15 cellular contexts compared by ENCODE assay signal in genomic region chr6:95094751-95095150, GRCh38.
DNase-seq lines count a peak whose midpoint lies in the region; ATAC-seq and TF ChIP-seq lines count a peak whose summit lies in the region.
"Had no signal": no experiment of that assay in that cellular context is flagged by ENCODE, and none has a peak within 500 bp of the region (broad histone marks: within the 10 kb centered on the region; RNA-seq: fewer than 3 reads in every experiment).

No MANE protein-coding gene starts in this region.

- no peak overlapping the region for H3K27ac Mint-ChIP-seq in stimulated activated effector memory CD8-positive, alpha-beta T cell treated with anti-CD3 and anti-CD28 coated beads, Interleukin-12 subunit alpha, Interleukin-12 subunit beta, amount 100 ng/mL, for 72 hours
- no peak overlapping the region for H3K27ac Mint-ChIP-seq in activated CD4-positive, alpha-beta T cell treated with anti-CD3 and anti-CD28 coated beads, Interleukin-2, amount 10 ng/mL, durations not matched to agents 7 days and 5 days
- H3K27ac Mint-ChIP-seq: activated CD4-positive, alpha-beta T cell treated with anti-CD3 and anti-CD28 coated beads for 36 hours; activated T-helper 2 cell treated with anti-CD3 and anti-CD28 coated beads, Interferon-gamma antibody, Interleukin-2, Interleukin-4, amounts not matched to agents 10 μg/mL and 5 μg/mL and 100 μg/mL, durations not matched to agents 14 hours and 24 hours and 36 hours; stimulated activated memory B cell treated with anti-CD40 and anti-IgM and Interleukin-4, amounts not matched to agents 10 μg/mL and 1 μg/mL and 100 μg/mL, for 72 hours had no signal

- no peak for TF ChIP-seq CTCF in fibroblast of the aortic adventitia (IDR thresholded peaks at IDR 0.05; ENCODE audit: insufficient read depth, low read length)

- DNase-seq in A172 (ENCODE audit: low spot score) (peak; percentile 34), SW 1271 (lab: John Stamatoyannopoulos, UW) (peak; percentile 48 to 79), fibroblast of the aortic adventitia (ENCODE audit: low read depth) (peak; percentile 63), NCI-H187 treated with DMSO at 0.1 percent for 48 hours (lab: John Stamatoyannopoulos, UW) (no peak), cerebellum (ENCODE audit: low spot score) (no peak)
- no peak for DNase-seq in stimulated activated effector memory CD8-positive, alpha-beta T cell treated with anti-CD3 and anti-CD28 coated beads, Interleukin-12 subunit alpha, Interleukin-12 subunit beta, amount 100 ng/mL, for 72 hours (ENCODE audit: low spot score in 2 of 2)
- no peak for DNase-seq in activated CD4-positive, alpha-beta T cell treated with anti-CD3 and anti-CD28 coated beads, Interleukin-2, amount 10 ng/mL, durations not matched to agents 7 days and 5 days
- DNase-seq: activated CD4-positive, alpha-beta T cell treated with anti-CD3 and anti-CD28 coated beads for 36 hours; cerebellar nuclear complex; left ventricle myocardium superior; NCI-H82; uterus had no signal

- no peaks in the 10 kb centered on the region for H3K4me1 Mint-ChIP-seq in stimulated activated effector memory CD8-positive, alpha-beta T cell treated with anti-CD3 and anti-CD28 coated beads, Interleukin-12 subunit alpha, Interleukin-12 subunit beta, amount 100 ng/mL, for 72 hours
- no peaks in the 10 kb centered on the region for H3K4me1 Mint-ChIP-seq in activated CD4-positive, alpha-beta T cell treated with anti-CD3 and anti-CD28 coated beads, Interleukin-2, amount 10 ng/mL, durations not matched to agents 7 days and 5 days
- H3K4me1 Mint-ChIP-seq: activated CD4-positive, alpha-beta T cell treated with anti-CD3 and anti-CD28 coated beads for 36 hours; stimulated activated memory B cell treated with anti-CD40 and anti-IgM and Interleukin-4, amounts not matched to agents 10 μg/mL and 1 μg/mL and 100 μg/mL, for 72 hours had no signal

- H3K27me3 Mint-ChIP-seq in activated CD4-positive, alpha-beta T cell treated with anti-CD3 and anti-CD28 coated beads, Interleukin-2, amount 10 ng/mL, durations not matched to agents 7 days and 5 days, result no peaks in the 10 kb centered on the region
- H3K27me3 Mint-ChIP-seq: activated CD4-positive, alpha-beta T cell treated with anti-CD3 and anti-CD28 coated beads for 36 hours; stimulated activated memory B cell treated with anti-CD40 and anti-IgM and Interleukin-4, amounts not matched to agents 10 μg/mL and 1 μg/mL and 100 μg/mL, for 72 hours had no signal

- POLR2A ChIA-PET in activated CD4-positive, alpha-beta T cell treated with anti-CD3 and anti-CD28 coated beads, Interleukin-2, amount 10 ng/mL, durations not matched to agents 7 days and 5 days (lab: Charles Lee), result no interaction called here

- H3K36me3 Mint-ChIP-seq in stimulated activated effector memory CD8-positive, alpha-beta T cell treated with anti-CD3 and anti-CD28 coated beads, Interleukin-12 subunit alpha, Interleukin-12 subunit beta, amount 100 ng/mL, for 72 hours, result no peaks in the 10 kb centered on the region
- H3K36me3 Mint-ChIP-seq in activated CD4-positive, alpha-beta T cell treated with anti-CD3 and anti-CD28 coated beads, Interleukin-2, amount 10 ng/mL, durations not matched to agents 7 days and 5 days (ENCODE audit: low read depth), result no peaks in the 10 kb centered on the region
- H3K36me3 Mint-ChIP-seq: stimulated activated memory B cell treated with anti-CD40 and anti-IgM and Interleukin-4, amounts not matched to agents 10 μg/mL and 1 μg/mL and 100 μg/mL, for 72 hours had no signal

- CTCF ChIA-PET in activated CD4-positive, alpha-beta T cell treated with anti-CD3 and anti-CD28 coated beads, Interleukin-2, amount 10 ng/mL, durations not matched to agents 7 days and 5 days (lab: Charles Lee), result no interaction called here

- H3K4me3 Mint-ChIP-seq in stimulated activated effector memory CD8-positive, alpha-beta T cell treated with anti-CD3 and anti-CD28 coated beads, Interleukin-12 subunit alpha, Interleukin-12 subunit beta, amount 100 ng/mL, for 72 hours, result no peak overlapping the region
- no peak overlapping the region for H3K4me3 Mint-ChIP-seq in activated CD4-positive, alpha-beta T cell treated with anti-CD3 and anti-CD28 coated beads, Interleukin-2, amount 10 ng/mL, durations not matched to agents 7 days and 5 days
- H3K4me3 Mint-ChIP-seq: activated CD4-positive, alpha-beta T cell treated with anti-CD3 and anti-CD28 coated beads for 36 hours; stimulated activated memory B cell treated with anti-CD40 and anti-IgM and Interleukin-4, amounts not matched to agents 10 μg/mL and 1 μg/mL and 100 μg/mL, for 72 hours had no signal

- ATAC-seq in HG03432 (IDR thresholded peaks at IDR 0.05; ENCODE audit: unreplicated experiment), result peak; percentile 52
- ATAC-seq in stimulated activated effector memory CD8-positive, alpha-beta T cell treated with anti-CD3 and anti-CD28 coated beads, Interleukin-12 subunit alpha, Interleukin-12 subunit beta, amount 100 ng/mL, for 72 hours, result no peak
- ATAC-seq: activated CD4-positive, alpha-beta T cell treated with anti-CD3 and anti-CD28 coated beads for 36 hours; left ventricle myocardium superior; stimulated activated memory B cell treated with anti-CD40 and anti-IgM and Interleukin-4, amounts not matched to agents 10 μg/mL and 1 μg/mL and 100 μg/mL, for 72 hours had no signal

- H3K9me3 Mint-ChIP-seq in stimulated activated effector memory CD8-positive, alpha-beta T cell treated with anti-CD3 and anti-CD28 coated beads, Interleukin-12 subunit alpha, Interleukin-12 subunit beta, amount 100 ng/mL, for 72 hours, result no peaks in the 10 kb centered on the region
- H3K9me3 Mint-ChIP-seq in activated CD4-positive, alpha-beta T cell treated with anti-CD3 and anti-CD28 coated beads, Interleukin-2, amount 10 ng/mL, durations not matched to agents 7 days and 5 days, result no peaks in the 10 kb centered on the region
- H3K9me3 Mint-ChIP-seq: activated T-helper 2 cell treated with anti-CD3 and anti-CD28 coated beads, Interferon-gamma antibody, Interleukin-2, Interleukin-4, amounts not matched to agents 10 μg/mL and 5 μg/mL and 100 μg/mL, durations not matched to agents 14 hours and 24 hours and 36 hours; stimulated activated memory B cell treated with anti-CD40 and anti-IgM and Interleukin-4, amounts not matched to agents 10 μg/mL and 1 μg/mL and 100 μg/mL, for 72 hours had no signal

- H3K4me3 ChIP-seq in fibroblast of the aortic adventitia (ENCODE audit: low read depth, low read length), result no peak overlapping the region
- H3K4me3 ChIP-seq: uterus had no signal

Comparison
In these comparisons a context has a peak if more than half of its experiments do, and no peak if none do; other contexts are left out.
1. DNase-seq: peak in A172 (single experiment), SW 1271 (2 of 2) and fibroblast of the aortic adventitia (single experiment); none in NCI-H187 treated with DMSO at 0.1 percent for 48 hours (single experiment), cerebellum (single experiment), stimulated activated effector memory CD8-positive, alpha-beta T cell treated with anti-CD3 and anti-CD28 coated beads, Interleukin-12 subunit alpha, Interleukin-12 subunit beta, amount 100 ng/mL, for 72 hours (0 of 2) and activated CD4-positive, alpha-beta T cell treated with anti-CD3 and anti-CD28 coated beads, Interleukin-2, amount 10 ng/mL, durations not matched to agents 7 days and 5 days (single experiment).